Comparison of ENCODE assay signal across 9 cellular contexts in genomic region chr7:44618754-44619153, GRCh38. TPM values are rescaled to one million over a fixed set of nuclear protein-coding genes. Genes with fewer than 3 reads are reported as not detected.
DNase-seq lines count a peak whose midpoint lies in the region; ATAC-seq and TF ChIP-seq lines count a peak whose summit lies in the region.
"Had no signal": no experiment of that assay in that cellular context is flagged by ENCODE, and none has a peak within 500 bp of the region (broad histone marks: within the 10 kb centered on the region; RNA-seq: fewer than 3 reads in every experiment).

No MANE protein-coding gene starts in this region.

- H2AFZ ChIP-seq in mammary epithelial cell (ENCODE audit: low read depth, low read length): no peak overlapping the region

- no peaks in the 10 kb centered on the region for H3K9me3 ChIP-seq in mammary epithelial cell (replicated peaks; ENCODE audit: insufficient read depth, low read length)
- H3K9me3 ChIP-seq in esophagus muscularis mucosa: no peaks in the 10 kb centered on the region
- H3K9me3 ChIP-seq: heart right ventricle had no signal

- H3K4me3 ChIP-seq in mammary epithelial cell (replicated peaks in 1 of 3; ENCODE audit: insufficient read depth in 1 of 3, low read depth in 2 of 3, low read length in 3 of 3): no peak overlapping the region
- no peak overlapping the region for H3K4me3 ChIP-seq in esophagus muscularis mucosa
- no peak overlapping the region for H3K4me3 ChIP-seq in foreskin fibroblast (ENCODE audit: low read depth in 1 of 2, low read length in 2 of 2)
- H3K4me3 ChIP-seq: heart right ventricle had no signal

- 36% methylated on average over 3 of the region's 3 CpGs for WGBS in mammary epithelial cell (ENCODE audit: low coverage, missing lambda C conversion rate)
- WGBS in esophagus muscularis mucosa: 78% methylated on average over 3 of the region's 3 CpGs

- H3K9me3 Mint-ChIP-seq in naive B cell: no peaks in the 10 kb centered on the region

- H3K36me3 ChIP-seq in mammary epithelial cell (ENCODE audit: insufficient read depth, low read length) (no peaks in the 10 kb centered on the region), esophagus muscularis mucosa (peaks cover 0 to 8% (median 0%) of the 10 kb centered on the region in 4 donors)

- DNase-seq in DMS79 treated with DMSO at 0.1 percent for 48 hours (lab: John Stamatoyannopoulos, UW) (peak; percentile 27), HT-29 (ENCODE audit: low spot score) (peak; percentile 78), mammary epithelial cell (peak; percentile 86), naive B cell (no peak), NCI-H1694 (lab: John Stamatoyannopoulos, UW) (no peak), esophagus muscularis mucosa (ENCODE audit: extremely low spot score) (no peak), foreskin fibroblast (no peak)
- DNase-seq: heart right ventricle had no signal

- no peaks in the 10 kb centered on the region for H4K20me1 ChIP-seq in mammary epithelial cell (ENCODE audit: insufficient read depth, low read length)

- no peaks in the 10 kb centered on the region for H3K36me3 Mint-ChIP-seq in naive B cell

- H3K79me2 ChIP-seq in mammary epithelial cell (ENCODE audit: insufficient read depth, low read length): peaks cover 96% of the 10 kb centered on the region

- H3K4me3 Mint-ChIP-seq in naive B cell: no peak overlapping the region

- peak overlapping the region; percentile 35 for H3K4me2 ChIP-seq in mammary epithelial cell (ENCODE audit: insufficient read depth, low read depth, low read length)

- intact Hi-C loops in mammary epithelial cell (cut with micrococcal nuclease): no loop called here
- intact Hi-C loops in esophagus muscularis mucosa (cut with DNase I): no loop called here

- peaks cover 25% of the 10 kb centered on the region for H3K4me1 ChIP-seq in mammary epithelial cell (ENCODE audit: insufficient read depth, low read length)
- H3K4me1 ChIP-seq in esophagus muscularis mucosa: peaks cover 55 to 91% (median 69%) of the 10 kb centered on the region in 4 donors

- BruUV-seq in mammary epithelial cell (replicated peaks; lab: Mats Ljungman, UMichigan): no TSS peak

- H3K27ac Mint-ChIP-seq in naive B cell: peak overlapping the region in 5 of 6 donors; percentile 41 to 78 (median 56)

- no peaks in the 10 kb centered on the region for H3K27me3 Mint-ChIP-seq in naive B cell

- TF ChIP-seq POLR2A in esophagus muscularis mucosa (IDR thresholded peaks at IDR 0.05; ENCODE audit: low read depth): no peak

- no peak for TF ChIP-seq EP300 in esophagus muscularis mucosa (IDR thresholded peaks at IDR 0.05)

- ATAC-seq in naive B cell (ENCODE audit: low read depth in 2 of 2) (no peak), GM19455 (IDR thresholded peaks at IDR 0.05; ENCODE audit: unreplicated experiment) (no peak)

- peaks cover 43 to 71% (median 62%) of the 10 kb centered on the region in 3 donors for H3K4me1 Mint-ChIP-seq in naive B cell

- dilution Hi-C loops in mammary epithelial cell (cut with HindIII; ENCODE audit: low sequenced_read_pairs): no loop called here

- no peak for TF ChIP-seq CTCF in mammary epithelial cell (conservative IDR thresholded peaks at IDR 0.05 in 1 of 2, IDR thresholded peaks at IDR 0.05 in 1 of 2; ENCODE audit: extremely low read depth in 1 of 2, insufficient read depth in 1 of 2, low read depth in 1 of 2, low read length in 2 of 2)
- no peak for TF ChIP-seq CTCF in esophagus muscularis mucosa (IDR thresholded peaks at IDR 0.05)
- no peak for TF ChIP-seq CTCF in foreskin fibroblast (IDR thresholded peaks at IDR 0.05; ENCODE audit: low read depth, low read length)

- H3K9ac ChIP-seq in mammary epithelial cell (ENCODE audit: insufficient read depth, low read length): no peak overlapping the region

- CTCF ChIA-PET in mammary epithelial cell (lab: Charles Lee; ENCODE audit: low non-redundant PET): no interaction called here

- H3K27ac ChIP-seq in mammary epithelial cell (ENCODE audit: insufficient read depth, low read depth, low read length) (peak overlapping the region; percentile 33), esophagus muscularis mucosa (replicated peaks in 1 of 4) (no peak overlapping the region)

- in situ Hi-C loops in mammary epithelial cell (cut with MboI; ENCODE audit: low sequenced_read_pairs in 2 of 2): no loop called here

- H3K27me3 ChIP-seq in mammary epithelial cell (ENCODE audit: insufficient read depth, low read length): no peaks in the 10 kb centered on the region
- no peaks in the 10 kb centered on the region for H3K27me3 ChIP-seq in esophagus muscularis mucosa
- H3K27me3 ChIP-seq: heart right ventricle had no signal

RNA-seq across cellular contexts. Expression of gene OGDH, which starts 12.3 kb away (rescaled TPM):
- total RNA-seq in HT-29 (2014; rRNA removed; shearing (Covaris generic)): 72.0 and 81.6 TPM in 2 replicates
- total RNA-seq in mammary epithelial cell (10 to 100 TPM; 82.4 to 96.9 TPM), esophagus muscularis mucosa (100 to 1,000 TPM; 135 to 184 (median 145) TPM)
- polyA plus RNA-seq in mammary epithelial cell (81.2 TPM), naive B cell (ENCODE audit: low read depth in 6 of 6) (10 to 100 TPM in 5 of 6 donors, 1 to 10 TPM in 1; 9.5 to 21.6 (median 20.1) TPM)
- 222 TPM for polyA minus RNA-seq in mammary epithelial cell

RNA-seq across cellular contexts. Expression of gene TMED4, which starts 36.7 kb away (rescaled TPM):
- total RNA-seq in HT-29 (2014; rRNA removed; shearing (Covaris generic)): 119 and 134 TPM in 2 replicates
- 10 to 100 TPM; 48.2 to 87.9 TPM for total RNA-seq in mammary epithelial cell
- polyA plus RNA-seq in mammary epithelial cell: 61.8 TPM
- 37.2 TPM for polyA minus RNA-seq in mammary epithelial cell
- 10 to 100 TPM; 54.8 to 82.0 (median 67.3) TPM for polyA plus RNA-seq in naive B cell (ENCODE audit: low read depth in 6 of 6)
- 100 to 1,000 TPM in 2 of 4 donors, 10 to 100 TPM in 2; 82.3 to 154 (median 116) TPM for total RNA-seq in esophagus muscularis mucosa

RNA-seq across cellular contexts. Expression of gene DDX56, which starts 45.0 kb away (rescaled TPM):
- 147 and 164 TPM in 2 replicates for total RNA-seq in HT-29 (2014; rRNA removed; shearing (Covaris generic))
- total RNA-seq in mammary epithelial cell: 10 to 100 TPM; 51.3 to 85.8 TPM
- polyA plus RNA-seq in mammary epithelial cell: 78.1 TPM
- polyA minus RNA-seq in mammary epithelial cell: 87.3 TPM
- polyA plus RNA-seq in naive B cell (ENCODE audit: low read depth in 6 of 6): 10 to 100 TPM; 26.9 to 50.8 (median 34.4) TPM
- total RNA-seq in esophagus muscularis mucosa: 10 to 100 TPM; 35.3 to 54.2 (median 49.4) TPM

Comparison
In these comparisons a context has a peak if more than half of its experiments do, and no peak if none do; other contexts are left out.
1. DNase-seq: peak in DMS79 treated with DMSO at 0.1 percent for 48 hours (single experiment), HT-29 (single experiment) and mammary epithelial cell (single experiment); none in naive B cell (single experiment), NCI-H1694 (single experiment), esophagus muscularis mucosa (single experiment) and foreskin fibroblast (0 of 2).